8 cellular contexts compared by ENCODE assay signal in the genomic region with DNA sequence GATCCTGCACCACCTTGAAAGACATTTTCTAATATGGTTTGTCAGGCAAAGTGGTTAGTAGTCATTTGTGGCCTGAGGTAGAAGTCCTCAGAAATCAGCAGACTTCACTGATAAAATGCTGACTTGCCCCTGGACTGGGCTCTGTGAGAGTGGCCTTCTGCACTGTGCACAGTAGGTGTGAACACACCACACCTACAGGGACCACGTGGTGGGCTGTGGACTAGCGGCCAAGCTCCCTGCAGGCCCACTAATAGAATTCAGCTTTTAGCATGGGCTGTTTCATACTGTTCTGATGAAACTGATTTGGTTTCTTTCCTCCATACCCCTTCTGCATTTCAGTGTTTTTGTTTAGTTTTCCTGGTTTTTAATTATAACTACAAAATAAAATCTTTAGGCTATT.
"Had no signal": no experiment of that assay in that cellular context is flagged by ENCODE, and none has a peak within 500 bp of the region (broad histone marks: within the 10 kb centered on the region; RNA-seq: fewer than 3 reads in every experiment).

No MANE protein-coding gene starts in this region.

- H3K27ac ChIP-seq: neural progenitor cell, ovary, stomach had no signal

- H3K4me1 ChIP-seq: gastrocnemius medialis, neural progenitor cell had no signal

- H2AFZ ChIP-seq: neural progenitor cell had no signal

- H3K4me2 ChIP-seq: neural progenitor cell had no signal

- FAIRE-seq: astrocyte had no signal

- H3K27me3 ChIP-seq: dorsolateral prefrontal cortex, gastrocnemius medialis, heart right ventricle, neural progenitor cell, ovary, stomach had no signal

- H3K9ac ChIP-seq: neural progenitor cell had no signal

- H3K36me3 ChIP-seq: ovary had no signal

- H3K9me3 ChIP-seq: gastrocnemius medialis, heart right ventricle, ovary, stomach had no signal

- H3K4me3 ChIP-seq: lung, neural progenitor cell had no signal
